ENCODE assay signal across 1 cellular context in genomic region chr6:108565091-108565766, GRCh38.
TF ChIP-seq lines count a peak whose summit lies in the region.

No MANE protein-coding gene starts in this region.

TF ChIP-seq in GM23338, 12 proteins besides CTCF, POLR2A, EP300 and RAD21 (continued from another document):
- TF ChIP-seq REST (IDR thresholded peaks at IDR 0.05; ENCODE audit: unreplicated experiment), result no peak
- no peak for TF ChIP-seq STAT1 (IDR thresholded peaks at IDR 0.05; ENCODE audit: unreplicated experiment)
- no peak for TF ChIP-seq EZH2 (IDR thresholded peaks at IDR 0.05; ENCODE audit: low read depth, unreplicated experiment)
- TF ChIP-seq NANOG (IDR thresholded peaks at IDR 0.05; ENCODE audit: borderline replicate concordance), result no peak
- no peak for TF ChIP-seq ZNF114 (CRISPR knock-in tag; IDR thresholded peaks at IDR 0.05)
